Comparison of ENCODE assay signal across 1 cellular context in the genomic region with DNA sequence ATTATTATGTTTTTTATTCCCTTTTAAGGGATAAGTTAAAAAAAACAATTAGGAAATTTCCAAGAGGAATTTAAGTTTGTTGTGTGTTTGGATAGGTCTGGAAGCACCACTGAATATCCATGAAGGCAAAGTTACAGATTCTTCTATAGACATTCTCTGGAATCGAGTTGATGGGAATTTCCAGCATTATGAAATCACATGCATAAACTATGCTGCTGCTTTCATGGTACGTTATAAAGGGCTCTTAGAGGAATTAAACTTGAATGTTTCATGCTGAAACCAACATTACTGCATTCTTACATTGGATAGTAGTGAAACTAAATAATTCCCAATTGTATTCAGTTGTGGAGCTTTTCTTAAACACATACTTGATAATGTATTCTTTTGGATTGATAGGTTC.
TF ChIP-seq lines count a peak whose summit lies in the region.

No MANE protein-coding gene starts in this region.

TF ChIP-seq in HepG2, 621 proteins besides CTCF, POLR2A, EP300 and RAD21:
- TF ChIP-seq, protein P1, sequence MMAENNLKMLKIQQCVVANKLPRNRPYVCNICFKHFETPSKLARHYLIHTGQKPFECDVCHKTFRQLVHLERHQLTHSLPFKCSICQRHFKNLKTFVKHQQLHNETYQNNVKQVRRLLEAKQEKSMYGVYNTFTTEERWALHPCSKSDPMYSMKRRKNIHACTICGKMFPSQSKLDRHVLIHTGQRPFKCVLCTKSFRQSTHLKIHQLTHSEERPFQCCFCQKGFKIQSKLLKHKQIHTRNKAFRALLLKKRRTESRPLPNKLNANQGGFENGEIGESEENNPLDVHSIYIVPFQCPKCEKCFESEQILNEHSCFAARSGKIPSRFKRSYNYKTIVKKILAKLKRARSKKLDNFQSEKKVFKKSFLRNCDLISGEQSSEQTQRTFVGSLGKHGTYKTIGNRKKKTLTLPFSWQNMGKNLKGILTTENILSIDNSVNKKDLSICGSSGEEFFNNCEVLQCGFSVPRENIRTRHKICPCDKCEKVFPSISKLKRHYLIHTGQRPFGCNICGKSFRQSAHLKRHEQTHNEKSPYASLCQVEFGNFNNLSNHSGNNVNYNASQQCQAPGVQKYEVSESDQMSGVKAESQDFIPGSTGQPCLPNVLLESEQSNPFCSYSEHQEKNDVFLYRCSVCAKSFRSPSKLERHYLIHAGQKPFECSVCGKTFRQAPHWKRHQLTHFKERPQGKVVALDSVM (CRISPR knock-in tag; IDR thresholded peaks at IDR 0.05), result no peak
- no peak for TF ChIP-seq EEA1 (CRISPR knock-in tag; IDR thresholded peaks at IDR 0.05; ENCODE audit: borderline replicate concordance)
- no peak for TF ChIP-seq ZNF589 (CRISPR knock-in tag; conservative IDR thresholded peaks at IDR 0.05)
- TF ChIP-seq, protein P2, sequence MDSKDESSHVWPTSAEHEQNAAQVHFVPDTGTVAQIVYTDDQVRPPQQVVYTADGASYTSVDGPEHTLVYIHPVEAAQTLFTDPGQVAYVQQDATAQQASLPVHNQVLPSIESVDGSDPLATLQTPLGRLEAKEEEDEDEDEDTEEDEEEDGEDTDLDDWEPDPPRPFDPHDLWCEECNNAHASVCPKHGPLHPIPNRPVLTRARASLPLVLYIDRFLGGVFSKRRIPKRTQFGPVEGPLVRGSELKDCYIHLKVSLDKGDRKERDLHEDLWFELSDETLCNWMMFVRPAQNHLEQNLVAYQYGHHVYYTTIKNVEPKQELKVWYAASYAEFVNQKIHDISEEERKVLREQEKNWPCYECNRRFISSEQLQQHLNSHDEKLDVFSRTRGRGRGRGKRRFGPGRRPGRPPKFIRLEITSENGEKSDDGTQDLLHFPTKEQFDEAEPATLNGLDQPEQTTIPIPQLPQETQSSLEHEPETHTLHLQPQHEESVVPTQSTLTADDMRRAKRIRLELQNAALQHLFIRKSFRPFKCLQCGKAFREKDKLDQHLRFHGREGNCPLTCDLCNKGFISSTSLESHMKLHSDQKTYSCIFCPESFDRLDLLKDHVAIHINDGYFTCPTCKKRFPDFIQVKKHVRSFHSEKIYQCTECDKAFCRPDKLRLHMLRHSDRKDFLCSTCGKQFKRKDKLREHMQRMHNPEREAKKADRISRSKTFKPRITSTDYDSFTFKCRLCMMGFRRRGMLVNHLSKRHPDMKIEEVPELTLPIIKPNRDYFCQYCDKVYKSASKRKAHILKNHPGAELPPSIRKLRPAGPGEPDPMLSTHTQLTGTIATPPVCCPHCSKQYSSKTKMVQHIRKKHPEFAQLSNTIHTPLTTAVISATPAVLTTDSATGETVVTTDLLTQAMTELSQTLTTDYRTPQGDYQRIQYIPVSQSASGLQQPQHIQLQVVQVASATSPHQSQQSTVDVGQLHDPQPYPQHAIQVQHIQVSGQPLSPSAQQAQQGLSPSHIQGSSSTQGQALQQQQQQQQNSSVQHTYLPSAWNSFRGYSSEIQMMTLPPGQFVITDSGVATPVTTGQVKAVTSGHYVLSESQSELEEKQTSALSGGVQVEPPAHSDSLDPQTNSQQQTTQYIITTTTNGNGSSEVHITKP (CRISPR knock-in tag; IDR thresholded peaks at IDR 0.05; ENCODE audit: low read depth), result no peak
- TF ChIP-seq ZFP82 (CRISPR knock-in tag; IDR thresholded peaks at IDR 0.05; ENCODE audit: borderline replicate concordance), result no peak
- TF ChIP-seq REL (CRISPR knock-in tag; conservative IDR thresholded peaks at IDR 0.05), result no peak
- TF ChIP-seq ZNF788 (CRISPR knock-in tag; IDR thresholded peaks at IDR 0.05; ENCODE audit: borderline replicate concordance), result no peak
- no peak for TF ChIP-seq ZNF607 (CRISPR knock-in tag; IDR thresholded peaks at IDR 0.05; ENCODE audit: borderline replicate concordance)
- TF ChIP-seq, protein P3, sequence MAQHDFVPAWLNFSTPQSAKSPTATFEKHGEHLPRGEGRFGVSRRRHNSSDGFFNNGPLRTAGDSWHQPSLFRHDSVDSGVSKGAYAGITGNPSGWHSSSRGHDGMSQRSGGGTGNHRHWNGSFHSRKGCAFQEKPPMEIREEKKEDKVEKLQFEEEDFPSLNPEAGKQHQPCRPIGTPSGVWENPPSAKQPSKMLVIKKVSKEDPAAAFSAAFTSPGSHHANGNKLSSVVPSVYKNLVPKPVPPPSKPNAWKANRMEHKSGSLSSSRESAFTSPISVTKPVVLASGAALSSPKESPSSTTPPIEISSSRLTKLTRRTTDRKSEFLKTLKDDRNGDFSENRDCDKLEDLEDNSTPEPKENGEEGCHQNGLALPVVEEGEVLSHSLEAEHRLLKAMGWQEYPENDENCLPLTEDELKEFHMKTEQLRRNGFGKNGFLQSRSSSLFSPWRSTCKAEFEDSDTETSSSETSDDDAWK (CRISPR knock-in tag; IDR thresholded peaks at IDR 0.05), result no peak
- no peak for TF ChIP-seq ERF (CRISPR knock-in tag; IDR thresholded peaks at IDR 0.05)
- no peak for TF ChIP-seq BRCA1 (CRISPR knock-in tag; IDR thresholded peaks at IDR 0.05)
- no peak for TF ChIP-seq BCL6 (CRISPR knock-in tag; IDR thresholded peaks at IDR 0.05)
